Comparison of ENCODE assay signal across 3 cellular contexts in the genomic region with DNA sequence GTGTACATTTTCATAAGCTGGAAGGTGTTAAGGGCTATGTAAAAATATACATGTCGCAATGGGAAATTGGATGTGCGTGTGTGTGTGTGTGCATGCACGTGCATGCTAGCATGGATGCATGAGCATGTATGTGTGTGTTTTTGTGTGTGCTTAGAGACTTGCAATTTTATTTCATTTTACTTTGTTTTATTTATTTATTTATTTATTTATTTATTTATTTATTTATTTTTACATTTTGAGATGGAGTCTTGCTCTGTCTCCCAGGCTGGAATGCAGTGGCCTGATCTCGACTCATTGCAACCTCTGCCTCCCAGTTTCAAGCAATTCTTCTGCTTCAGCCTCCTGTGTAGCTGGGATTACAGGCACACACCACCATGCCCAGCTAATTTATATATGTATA. TPM values are rescaled to one million over a fixed set of nuclear protein-coding genes. Genes with fewer than 3 reads are reported as not detected.
"Had no signal": no experiment of that assay in that cellular context is flagged by ENCODE, and none has a peak within 500 bp of the region (broad histone marks: within the 10 kb centered on the region; RNA-seq: fewer than 3 reads in every experiment).

No MANE protein-coding gene starts in this region.

RNA-seq across cellular contexts. Expression of a gene that starts 50.4 kb away (rescaled TPM):
- polyA plus RNA-seq: IgD-negative memory B cell, IMR-90, K562 had no signal
